In the genomic region with DNA sequence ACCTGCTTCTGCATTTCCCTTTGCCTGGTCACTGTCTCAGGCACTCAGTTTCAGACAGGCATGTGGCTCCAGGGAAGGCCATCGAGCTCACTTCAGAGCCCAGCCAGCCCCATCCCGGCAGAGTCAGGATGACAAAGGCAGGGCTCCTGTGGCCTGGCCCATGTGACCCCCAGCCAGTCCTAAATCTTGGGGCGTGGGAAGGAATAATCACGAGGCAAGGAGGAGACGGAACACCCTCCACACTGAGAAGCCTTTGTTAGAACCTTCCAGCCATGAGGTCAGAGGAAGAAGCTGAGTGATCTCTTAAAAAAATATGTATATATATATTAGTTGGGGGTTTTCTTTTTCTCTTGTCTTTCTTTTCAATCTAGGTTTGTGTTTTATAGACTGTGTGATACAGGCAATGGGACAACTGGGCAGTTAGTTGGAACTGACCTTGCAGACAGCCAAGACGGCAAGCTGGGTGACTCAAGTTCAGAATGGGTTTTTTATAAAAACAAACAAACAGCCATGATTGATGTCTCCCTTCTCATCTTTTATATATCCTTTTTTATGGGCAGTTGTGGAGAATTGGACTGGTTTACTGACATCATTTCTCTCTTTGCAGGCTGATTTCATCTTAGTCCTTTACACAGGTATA, we compare ENCODE assay signal across 18 cellular contexts.
DNase-seq lines count a peak whose midpoint lies in the region; ATAC-seq and TF ChIP-seq lines count a peak whose summit lies in the region.
"Had no signal": no experiment of that assay in that cellular context is flagged by ENCODE, and none has a peak within 500 bp of the region (broad histone marks: within the 10 kb centered on the region; RNA-seq: fewer than 3 reads in every experiment).

No MANE protein-coding gene starts in this region.

- POLR2A ChIA-PET in SK-N-SH (lab: Yijun Ruan, JAX) (no interaction called here), A673 (lab: Charles Lee; ENCODE audit: low non-redundant PET) (no interaction called here)

- TF ChIP-seq EP300 in SK-N-SH (IDR thresholded peaks at IDR 0.05; ENCODE audit: borderline replicate concordance in 1 of 2, low read depth in 1 of 2, low read length in 1 of 2): no peak

- H3K9ac ChIP-seq in SK-N-SH: no peak overlapping the region
- H3K9ac ChIP-seq in smooth muscle cell (ENCODE audit: low read depth): no peak overlapping the region
- H3K9ac ChIP-seq: BLaER1 had no signal

- H3K27me3 ChIP-seq in SK-N-SH (ENCODE audit: insufficient read depth) (no peaks in the 10 kb centered on the region), smooth muscle cell (ENCODE audit: low read depth) (no peaks in the 10 kb centered on the region), A673 (replicated peaks; ENCODE audit: insufficient read depth, low read depth, low read length, poor library complexity) (no peaks in the 10 kb centered on the region), dorsolateral prefrontal cortex (no peaks in the 10 kb centered on the region), left lung (no peaks in the 10 kb centered on the region)
- H3K27me3 ChIP-seq: BLaER1, thyroid gland had no signal

- ATAC-seq in SK-N-SH treated with all-trans-retinoic acid at 6 μM for 48 hours (no peak), left ventricle myocardium superior (peak; percentile 43), left lung (no peak)
- ATAC-seq: activated T-cell treated with anti-CD3 and anti-CD28 coated beads, Interleukin-2, amount 50 U/mL, for 72 hours; naive thymus-derived CD8-positive, alpha-beta T cell had no signal

- CTCF ChIA-PET in SK-N-SH (lab: Yijun Ruan, JAX): interaction anchor here (1.0 to 2.6 kb wide), 5 partner anchors 11 to 299 kb away, joined by 3 to 16 read pairs (median 3); no protein-coding TSS in a partner anchor
- CTCF ChIA-PET in A673 (lab: Charles Lee): no interaction called here

- DNase-seq in SK-N-SH: no peak
- no peak for DNase-seq in left ventricle myocardium superior
- DNase-seq in smooth muscle cell (lab: John Stamatoyannopoulos, UW; ENCODE audit: unreplicated experiment): no peak
- no peak for DNase-seq in A673 (ENCODE audit: low spot score)
- no peak for DNase-seq in dorsolateral prefrontal cortex
- no peak for DNase-seq in left lung
- DNase-seq: 8988T; activated B cell treated with CpG ODN at 0.5 μM for 24 hours; activated T-cell treated with anti-CD3 and anti-CD28 coated beads, Interleukin-2, amount 50 U/mL, for 72 hours; naive thymus-derived CD8-positive, alpha-beta T cell; NCI-H187 treated with DMSO at 0.1 percent for 48 hours; NCI-H446; SHP77; thyroid gland had no signal

- 43% methylated on average over 5 of the region's 6 CpGs for WGBS in SK-N-SH (ENCODE audit: low lambda C conversion rate)
- WGBS in smooth muscle cell (ENCODE audit: low lambda C conversion rate): 48% methylated on average over 6 of the region's 6 CpGs

- H4K20me1 ChIP-seq in SK-N-SH (ENCODE audit: insufficient read depth) (no peaks in the 10 kb centered on the region), smooth muscle cell (ENCODE audit: low read depth) (no peaks in the 10 kb centered on the region)
- H4K20me1 ChIP-seq: BLaER1 had no signal

- no peak for TF ChIP-seq RAD21 in SK-N-SH (IDR thresholded peaks at IDR 0.05; ENCODE audit: low read length)

- no peak overlapping the region for H2AFZ ChIP-seq in SK-N-SH (ENCODE audit: low read depth)
- no peak overlapping the region for H2AFZ ChIP-seq in smooth muscle cell (ENCODE audit: low read depth)

- H3K4me2 ChIP-seq in SK-N-SH: no peak overlapping the region
- H3K4me2 ChIP-seq in smooth muscle cell: no peak overlapping the region
- H3K4me2 ChIP-seq: BLaER1 had no signal

- H3K4me3 ChIP-seq in SK-N-SH (ENCODE audit: low read depth in 2 of 2, low read length in 1 of 2) (no peak overlapping the region), smooth muscle cell (no peak overlapping the region), A673 (ENCODE audit: low read depth, low read length, poor library complexity, severe bottlenecking) (no peak overlapping the region), dorsolateral prefrontal cortex (no peak overlapping the region), left lung (no peak overlapping the region)
- H3K4me3 ChIP-seq: BLaER1, prostate gland, thyroid gland had no signal

- no peak for TF ChIP-seq CTCF in SK-N-SH (IDR thresholded peaks at IDR 0.05)
- TF ChIP-seq CTCF in VCaP (conservative IDR thresholded peaks at IDR 0.05): no peak
- TF ChIP-seq CTCF in smooth muscle cell (IDR thresholded peaks at IDR 0.05; ENCODE audit: borderline replicate concordance, insufficient read depth, poor library complexity, severe bottlenecking): no peak
- TF ChIP-seq CTCF in A673 (conservative IDR thresholded peaks at IDR 0.05; ENCODE audit: low read depth, low read length): no peak
- TF ChIP-seq CTCF in dorsolateral prefrontal cortex (IDR thresholded peaks at IDR 0.05 in 54 of 56, conservative IDR thresholded peaks at IDR 0.05 in 2 of 56; ENCODE audit: low read depth in 1 of 56, partially characterized antibody in 56 of 56): no peak
- no peak for TF ChIP-seq CTCF in left lung (IDR thresholded peaks at IDR 0.05)

- H3K27ac ChIP-seq in SK-N-SH (ENCODE audit: low read depth in 2 of 2, low read length in 1 of 2) (no peak overlapping the region), VCaP (peak overlapping the region; percentile 73), smooth muscle cell (ENCODE audit: low read depth) (peak overlapping the region; percentile 26), A673 (ENCODE audit: low read depth, low read length, poor library complexity, severe bottlenecking) (no peak overlapping the region), dorsolateral prefrontal cortex (peak overlapping the region in 2 of 59 donors; percentile 11 to 12), left lung (no peak overlapping the region)
- H3K27ac ChIP-seq: BLaER1, prostate gland, thyroid gland had no signal

- no peaks in the 10 kb centered on the region for H3F3A ChIP-seq in SK-N-SH (replicated peaks; ENCODE audit: insufficient read depth)
- no peaks in the 10 kb centered on the region for H3F3A ChIP-seq in smooth muscle cell (ENCODE audit: low read depth)

- H3K79me2 ChIP-seq in SK-N-SH (ENCODE audit: insufficient read depth) (no peaks in the 10 kb centered on the region), smooth muscle cell (ENCODE audit: low read depth) (no peaks in the 10 kb centered on the region)

- H3K9me3 ChIP-seq in SK-N-SH: no peaks in the 10 kb centered on the region
- H3K9me3 ChIP-seq in smooth muscle cell (replicated peaks; ENCODE audit: low read depth): no peaks in the 10 kb centered on the region
- H3K9me3 ChIP-seq in A673 (ENCODE audit: low read depth, low read length, poor library complexity, severe bottlenecking): no peaks in the 10 kb centered on the region
- H3K9me3 ChIP-seq in left lung: no peaks in the 10 kb centered on the region
- H3K9me3 ChIP-seq: BLaER1, prostate gland, thyroid gland had no signal

- intact Hi-C loops in left ventricle myocardium superior (cut with micrococcal nuclease): no loop called here
- intact Hi-C loops in A673 (cut with micrococcal nuclease; ENCODE audit: unreplicated experiment): no loop called here
- intact Hi-C loops in dorsolateral prefrontal cortex (cut with DNase I): no loop called here
- intact Hi-C loops in left lung (cut with DNase I): no loop called here

- H3K4me1 ChIP-seq in SK-N-SH (ENCODE audit: control insufficient read depth in 1 of 2, insufficient read depth in 2 of 2, low read depth in 1 of 2, low read length in 1 of 2) (peaks cover 0 to 4% of the 10 kb centered on the region in 2 experiments; a peak in 2 of 4 replicates), smooth muscle cell (ENCODE audit: low read depth) (no peaks in the 10 kb centered on the region), A673 (ENCODE audit: insufficient read depth, low read length, poor library complexity, severe bottlenecking) (peaks cover 17% of the 10 kb centered on the region), left lung (peaks cover 0 to 2% of the 10 kb centered on the region in 2 donors)
- H3K4me1 ChIP-seq: BLaER1, prostate gland, thyroid gland had no signal

- no peaks in the 10 kb centered on the region for H3K9me2 ChIP-seq in SK-N-SH

- H3K36me3 ChIP-seq in SK-N-SH (replicated peaks in 1 of 2; ENCODE audit: control insufficient read depth in 1 of 2, insufficient read depth in 2 of 2, low read length in 1 of 2) (no peaks in the 10 kb centered on the region), smooth muscle cell (ENCODE audit: low read depth) (no peaks in the 10 kb centered on the region), A673 (ENCODE audit: insufficient read depth, low read length, poor library complexity, severe bottlenecking) (no peaks in the 10 kb centered on the region), left lung (no peaks in the 10 kb centered on the region)
- H3K36me3 ChIP-seq: BLaER1, prostate gland, thyroid gland had no signal

- BruUV-seq in A673 (replicated peaks; lab: Mats Ljungman, UMichigan): no TSS peak

TF ChIP-seq in SK-N-SH treated with all-trans-retinoic acid at 6 μM for 48 hours, 23 proteins besides CTCF, POLR2A, EP300 and RAD21 (continues in another document):
- TF ChIP-seq ZFP3 (CRISPR knock-in tag; IDR thresholded peaks at IDR 0.05) (no peak), ISL1 (CRISPR knock-in tag; IDR thresholded peaks at IDR 0.05) (no peak), BACH2 (CRISPR knock-in tag; IDR thresholded peaks at IDR 0.05; ENCODE audit: borderline replicate concordance) (no peak)

TF ChIP-seq in SK-N-SH, 30 proteins besides CTCF, POLR2A, EP300 and RAD21:
- TF ChIP-seq, protein P1, sequence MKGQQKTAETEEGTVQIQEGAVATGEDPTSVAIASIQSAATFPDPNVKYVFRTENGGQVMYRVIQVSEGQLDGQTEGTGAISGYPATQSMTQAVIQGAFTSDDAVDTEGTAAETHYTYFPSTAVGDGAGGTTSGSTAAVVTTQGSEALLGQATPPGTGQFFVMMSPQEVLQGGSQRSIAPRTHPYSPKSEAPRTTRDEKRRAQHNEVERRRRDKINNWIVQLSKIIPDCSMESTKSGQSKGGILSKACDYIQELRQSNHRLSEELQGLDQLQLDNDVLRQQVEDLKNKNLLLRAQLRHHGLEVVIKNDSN (IDR thresholded peaks at IDR 0.05; ENCODE audit: borderline replicate concordance, low read depth): no peak
- no peak for TF ChIP-seq FOSL2 (IDR thresholded peaks at IDR 0.05; ENCODE audit: borderline replicate concordance, low read depth)
- no peak for TF ChIP-seq SMC3 (IDR thresholded peaks at IDR 0.05; ENCODE audit: low read depth, low read length)
- TF ChIP-seq, protein P2, sequence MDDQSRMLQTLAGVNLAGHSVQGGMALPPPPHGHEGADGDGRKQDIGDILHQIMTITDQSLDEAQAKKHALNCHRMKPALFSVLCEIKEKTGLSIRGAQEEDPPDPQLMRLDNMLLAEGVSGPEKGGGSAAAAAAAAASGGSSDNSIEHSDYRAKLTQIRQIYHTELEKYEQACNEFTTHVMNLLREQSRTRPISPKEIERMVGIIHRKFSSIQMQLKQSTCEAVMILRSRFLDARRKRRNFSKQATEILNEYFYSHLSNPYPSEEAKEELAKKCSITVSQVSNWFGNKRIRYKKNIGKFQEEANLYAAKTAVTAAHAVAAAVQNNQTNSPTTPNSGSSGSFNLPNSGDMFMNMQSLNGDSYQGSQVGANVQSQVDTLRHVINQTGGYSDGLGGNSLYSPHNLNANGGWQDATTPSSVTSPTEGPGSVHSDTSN (IDR thresholded peaks at IDR 0.05): no peak

Comparison
In these comparisons a context has a peak if more than half of its experiments do, and no peak if none do; other contexts are left out.
1. H3K27ac ChIP-seq: peak in VCaP (single experiment) and smooth muscle cell (single experiment); none in SK-N-SH (0 of 2), A673 (single experiment) and left lung (0 of 2).